8 cellular contexts compared by ENCODE assay signal in genomic region chr6:39309942-39310531, GRCh38. TPM values are rescaled to one million over a fixed set of nuclear protein-coding genes. Genes with fewer than 3 reads are reported as not detected.
A peak's percentile ranks its signal among the peaks of the same experiment; 100 is the strongest.
DNase-seq lines count a peak whose midpoint lies in the region; ATAC-seq, FAIRE-seq and TF ChIP-seq lines count a peak whose summit lies in the region.

No MANE protein-coding gene starts in this region.

- DNase-seq in AG08395 (ENCODE audit: low spot score), result peak; percentile 91
- DNase-seq in GM12891 (ENCODE audit: insufficient read length, low spot score), result peak; percentile 65
- peak; percentile 66 for DNase-seq in NCI-H2029 (lab: John Stamatoyannopoulos, UW)
- DNase-seq in activated CD4-positive, CD25-positive, alpha-beta regulatory T cell treated with anti-CD3 and anti-CD28 coated beads, Interleukin-2, amount 50 U/mL, for 72 hours, result peak; percentile 63
- peak; percentile 24 for DNase-seq in cerebellum (ENCODE audit: low spot score)
- peak; percentile 86 for DNase-seq in left kidney (ENCODE audit: low read depth, low spot score)
- peak; percentile 56 for DNase-seq in stimulated activated CD4-positive, alpha-beta T cell treated with anti-CD3 and anti-CD28 coated beads, Interleukin-4, amount 100 ng/mL, for 1 hour

- no peak for TF ChIP-seq POLR2A in GM12891 (IDR thresholded peaks at IDR 0.05; ENCODE audit: low read depth, low read length)

- ATAC-seq in GM18868 (IDR thresholded peaks at IDR 0.05; ENCODE audit: unreplicated experiment), result no peak

- peak; percentile 96 for FAIRE-seq in GM12891 (lab: Jason Lieb, UNC)

TF ChIP-seq in GM12891, 5 proteins besides CTCF, POLR2A, EP300 and RAD21:
- TF ChIP-seq PAX5 (IDR thresholded peaks at IDR 0.05; ENCODE audit: insufficient read depth, low read length, severe bottlenecking) (no peak), POLR2AphosphoS5 (IDR thresholded peaks at IDR 0.05; ENCODE audit: low read depth, low read length) (no peak), SPI1 (IDR thresholded peaks at IDR 0.05; ENCODE audit: low read depth, low read length) (0 out of 2 replicates have a peak, but pooled peaks have one; percentile 22)

RNA-seq across cellular contexts. Expression of gene KCNK17, which starts 4.2 kb away (rescaled TPM):
- polyA plus RNA-seq in GM12891 (2012; ENCODE audit: low read depth, missing spikeins), result not detected
- 1.5 TPM for total RNA-seq in cerebellum

RNA-seq across cellular contexts. Expression of gene KCNK16, which starts 12.5 kb away (rescaled TPM):
- not detected for polyA plus RNA-seq in GM12891 (2012; ENCODE audit: low read depth, missing spikeins)
- total RNA-seq in cerebellum, result not detected

Comparison
In these comparisons a context has a peak if more than half of its experiments do, and no peak if none do; other contexts are left out.
1. DNase-seq: peak in every context shown above with its lines; median percentile 91 in AG08395; 86 in left kidney; 66 in NCI-H2029; 65 in GM12891; 63 in activated CD4-positive, CD25-positive, alpha-beta regulatory T cell treated with anti-CD3 and anti-CD28 coated beads, Interleukin-2, amount 50 U/mL, for 72 hours; 56 in stimulated activated CD4-positive, alpha-beta T cell treated with anti-CD3 and anti-CD28 coated beads, Interleukin-4, amount 100 ng/mL, for 1 hour; 24 in cerebellum.